In genomic region chr4:43837604-43838003, GRCh38 we compare ENCODE assay signal across 26 cellular contexts.
"Had no signal": no experiment of that assay in that cellular context is flagged by ENCODE, and none has a peak within 500 bp of the region (broad histone marks: within the 10 kb centered on the region; RNA-seq: fewer than 3 reads in every experiment).

No MANE protein-coding gene starts in this region.

- H3K9me3 ChIP-seq: stomach, suprapubic skin, testis, thoracic aorta, thyroid gland, tibial artery, tibial nerve, upper lobe of left lung, upper lobe of right lung, uterus, vagina had no signal

- H3K36me3 ChIP-seq: stomach, suprapubic skin, thoracic aorta, thyroid gland, tibial artery, tibial nerve, transverse colon, upper lobe of left lung, upper lobe of right lung, uterus, vagina had no signal

- H3K4me3 ChIP-seq: stomach, suprapubic skin, testis, thoracic aorta, thyroid gland, tibial artery, tibial nerve, transverse colon, upper lobe of left lung, upper lobe of right lung, uterus, vagina had no signal

- H3K4me1 ChIP-seq: stomach, suprapubic skin, testis, tibial artery, tibial nerve, transverse colon, upper lobe of left lung, upper lobe of right lung, uterus, vagina had no signal

- DNase-seq: stimulated activated CD4-positive, alpha-beta T cell treated with anti-CD3 and anti-CD28 coated beads, Interleukin-2, amount 100 ng/mL, for 48 hours; stimulated activated CD4-positive, alpha-beta T cell treated with anti-CD3 and anti-CD28 coated beads, Interleukin-4, amount 100 ng/mL, for 1 hour; stimulated activated CD4-positive, alpha-beta T cell treated with anti-CD3 and anti-CD28 coated beads, Interleukin-4, amount 100 ng/mL, for 24 hours; stimulated activated CD4-positive, alpha-beta T cell treated with anti-CD3 and anti-CD28 coated beads, Interleukin-4, amount 100 ng/mL, for 4 hours; stimulated activated CD8-positive, alpha-beta memory T cell treated with anti-CD3 and anti-CD28 coated beads, Interleukin-4, amount 100 ng/mL, for 48 hours; stimulated activated naive B cell treated with anti-CD40 and anti-IgM and Interleukin-4, amounts not matched to agents 10 μg/mL and 1 μg/mL and 100 μg/mL, for 72 hours; stimulated activated naive CD4-positive, alpha-beta T cell; stimulated activated naive CD4-positive, alpha-beta T cell treated with Interleukin-2 at 50 U/mL for 16 hours; stimulated activated naive CD8-positive, alpha-beta T cell treated with anti-CD3 and anti-CD28 coated beads, Interleukin-15, amount 100 ng/mL, for 72 hours; stimulated activated naive CD8-positive, alpha-beta T cell treated with anti-CD3 and anti-CD28 coated beads, Interleukin-15, Interleukin-2, amounts not matched to agents 100 U/mL and 50 U/mL, for 24 hours; stomach; substantia nigra; testis; thyroid gland; tibial artery; transverse colon; upper lobe of left lung; upper lobe of right lung; uterus had no signal

- ATAC-seq: stimulated activated effector memory CD8-positive, alpha-beta T cell treated with anti-CD3 and anti-CD28 coated beads, Interleukin-12 subunit alpha, Interleukin-12 subunit beta, amount 100 ng/mL, for 72 hours; stimulated activated memory B cell treated with anti-CD40 and anti-IgM and Interleukin-4, amounts not matched to agents 10 μg/mL and 1 μg/mL and 100 μg/mL, for 72 hours; stimulated activated naive B cell treated with anti-CD40 and anti-IgM and Interleukin-4, amounts not matched to agents 10 μg/mL and 1 μg/mL and 100 μg/mL, for 72 hours; stimulated activated naive CD8-positive, alpha-beta T cell treated with anti-CD3 and anti-CD28 coated beads, Interleukin-15, amount 100 ng/mL, for 72 hours; stimulated activated naive CD8-positive, alpha-beta T cell treated with anti-CD3 and anti-CD28 coated beads, Interleukin-15, Interleukin-2, amounts not matched to agents 100 U/mL and 50 U/mL, for 24 hours; upper lobe of right lung had no signal

- H3K27me3 ChIP-seq: stomach, suprapubic skin, testis, thyroid gland, tibial artery, tibial nerve, transverse colon, upper lobe of left lung, upper lobe of right lung, uterus, vagina had no signal

- FAIRE-seq: urothelium cell line had no signal

- H3K27ac ChIP-seq: stomach, suprapubic skin, testis, thoracic aorta, tibial artery, tibial nerve, transverse colon, upper lobe of left lung, upper lobe of right lung, uterus, vagina had no signal
